In the genomic region with DNA sequence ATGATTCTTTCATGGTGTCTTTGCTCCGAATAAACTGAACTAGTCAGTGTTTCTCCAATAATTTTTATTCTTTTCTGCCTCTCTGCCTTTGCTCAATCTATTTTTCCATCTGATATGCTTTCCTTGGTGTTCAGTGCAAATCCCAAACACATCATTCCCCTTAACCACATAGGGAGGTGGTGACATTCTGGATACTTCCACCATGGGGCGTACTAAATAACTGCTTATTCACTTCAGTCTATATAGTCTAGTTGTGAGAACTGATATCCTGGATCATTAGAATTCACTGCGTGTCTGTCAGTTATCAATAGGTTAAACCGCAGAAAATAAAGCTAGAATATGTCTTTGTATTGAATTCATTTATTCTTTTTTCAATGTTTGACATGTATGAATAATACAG, we compare ENCODE assay signal across 1 cellular context.
TF ChIP-seq lines count a peak whose summit lies in the region.

No MANE protein-coding gene starts in this region.

TF ChIP-seq in SK-N-SH treated with all-trans-retinoic acid at 6 μM for 48 hours, 23 proteins besides CTCF, POLR2A, EP300 and RAD21 (continued from another document):
- TF ChIP-seq ZNF70 (CRISPR knock-in tag; IDR thresholded peaks at IDR 0.05) = no peak
- TF ChIP-seq RARB (CRISPR knock-in tag; IDR thresholded peaks at IDR 0.05) = no peak
- no peak for TF ChIP-seq SNAI2 (CRISPR knock-in tag; IDR thresholded peaks at IDR 0.05)
- no peak for TF ChIP-seq ZC3H10 (CRISPR knock-in tag; IDR thresholded peaks at IDR 0.05)
- no peak for TF ChIP-seq CSDC2 (CRISPR knock-in tag; IDR thresholded peaks at IDR 0.05)
- no peak for TF ChIP-seq TCF4 (CRISPR knock-in tag; IDR thresholded peaks at IDR 0.05; ENCODE audit: borderline replicate concordance)
- TF ChIP-seq TOX (CRISPR knock-in tag; IDR thresholded peaks at IDR 0.05; ENCODE audit: borderline replicate concordance) = no peak
- TF ChIP-seq, protein P1, sequence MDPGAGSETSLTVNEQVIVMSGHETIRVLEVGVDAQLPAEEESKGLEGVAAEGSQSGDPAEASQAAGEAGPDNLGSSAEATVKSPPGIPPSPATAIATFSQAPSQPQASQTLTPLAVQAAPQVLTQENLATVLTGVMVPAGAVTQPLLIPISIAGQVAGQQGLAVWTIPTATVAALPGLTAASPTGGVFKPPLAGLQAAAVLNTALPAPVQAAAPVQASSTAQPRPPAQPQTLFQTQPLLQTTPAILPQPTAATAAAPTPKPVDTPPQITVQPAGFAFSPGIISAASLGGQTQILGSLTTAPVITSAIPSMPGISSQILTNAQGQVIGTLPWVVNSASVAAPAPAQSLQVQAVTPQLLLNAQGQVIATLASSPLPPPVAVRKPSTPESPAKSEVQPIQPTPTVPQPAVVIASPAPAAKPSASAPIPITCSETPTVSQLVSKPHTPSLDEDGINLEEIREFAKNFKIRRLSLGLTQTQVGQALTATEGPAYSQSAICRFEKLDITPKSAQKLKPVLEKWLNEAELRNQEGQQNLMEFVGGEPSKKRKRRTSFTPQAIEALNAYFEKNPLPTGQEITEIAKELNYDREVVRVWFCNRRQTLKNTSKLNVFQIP (CRISPR knock-in tag; IDR thresholded peaks at IDR 0.05; ENCODE audit: borderline replicate concordance, low read depth) = no peak
- TF ChIP-seq, protein P2, sequence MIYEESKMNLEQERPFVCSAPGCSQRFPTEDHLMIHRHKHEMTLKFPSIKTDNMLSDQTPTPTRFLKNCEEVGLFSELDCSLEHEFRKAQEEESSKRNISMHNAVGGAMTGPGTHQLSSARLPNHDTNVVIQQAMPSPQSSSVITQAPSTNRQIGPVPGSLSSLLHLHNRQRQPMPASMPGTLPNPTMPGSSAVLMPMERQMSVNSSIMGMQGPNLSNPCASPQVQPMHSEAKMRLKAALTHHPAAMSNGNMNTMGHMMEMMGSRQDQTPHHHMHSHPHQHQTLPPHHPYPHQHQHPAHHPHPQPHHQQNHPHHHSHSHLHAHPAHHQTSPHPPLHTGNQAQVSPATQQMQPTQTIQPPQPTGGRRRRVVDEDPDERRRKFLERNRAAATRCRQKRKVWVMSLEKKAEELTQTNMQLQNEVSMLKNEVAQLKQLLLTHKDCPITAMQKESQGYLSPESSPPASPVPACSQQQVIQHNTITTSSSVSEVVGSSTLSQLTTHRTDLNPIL (CRISPR knock-in tag; IDR thresholded peaks at IDR 0.05; ENCODE audit: low read depth) = no peak
- no peak for TF ChIP-seq BACH2 (CRISPR knock-in tag; IDR thresholded peaks at IDR 0.05; ENCODE audit: borderline replicate concordance)
- TF ChIP-seq PPARA (CRISPR knock-in tag; IDR thresholded peaks at IDR 0.05; ENCODE audit: borderline replicate concordance) = no peak
